14 cellular contexts compared by ENCODE assay signal in the genomic region with DNA sequence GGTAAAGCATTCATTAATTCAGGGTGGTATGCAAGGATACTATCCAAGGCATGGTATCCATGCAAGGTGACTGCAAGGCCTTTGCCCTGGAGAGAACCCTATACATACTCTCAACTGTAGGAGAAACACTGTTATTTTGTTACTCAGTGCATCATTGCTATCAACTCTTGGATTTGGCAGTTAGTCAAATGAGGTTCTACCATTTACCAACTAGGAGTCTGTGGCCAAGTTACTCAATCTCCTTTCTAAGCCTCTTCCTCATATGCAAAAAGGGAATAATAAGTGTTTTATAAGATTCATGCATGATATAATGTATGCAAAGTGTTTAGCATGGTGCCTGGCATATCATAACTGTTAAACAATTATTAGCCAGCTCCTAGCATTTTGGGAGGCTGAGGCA. TPM values are rescaled to one million over a fixed set of nuclear protein-coding genes. Genes with fewer than 3 reads are reported as not detected.
A peak's percentile ranks its signal among the peaks of the same experiment; 100 is the strongest.
DNase-seq lines count a peak whose midpoint lies in the region; TF ChIP-seq lines count a peak whose summit lies in the region.
"Had no signal": no experiment of that assay in that cellular context is flagged by ENCODE, and none has a peak within 500 bp of the region (broad histone marks: within the 10 kb centered on the region; RNA-seq: fewer than 3 reads in every experiment).

No MANE protein-coding gene starts in this region.

- peak overlapping the region; percentile 87 for H3K27ac ChIP-seq in Karpas-422 (ENCODE audit: low read length)
- H3K27ac ChIP-seq: neural progenitor cell, SJCRH30 had no signal

- TF ChIP-seq CTCF in neural crest cell (conservative IDR thresholded peaks at IDR 0.05): no peak

- DNase-seq in Karpas-422: peak; percentile 63
- DNase-seq in amniotic epithelial cell (ENCODE audit: low read depth): peak; percentile 31
- no peak for DNase-seq in neural crest cell (ENCODE audit: low read depth, low spot score)
- DNase-seq in NCI-H2029 treated with DMSO at 0.1 percent for 48 hours (lab: John Stamatoyannopoulos, UW): no peak
- no peak for DNase-seq in putamen (ENCODE audit: low spot score)
- no peak for DNase-seq in stimulated activated CD4-positive, alpha-beta T cell treated with anti-CD3 and anti-CD28 coated beads, Interleukin-4, amount 100 ng/mL, for 4 hours
- DNase-seq: activated naive CD4-positive, alpha-beta T cell treated with anti-CD3 and anti-CD28 coated beads, Interleukin-2, amount 10 ng/mL, durations not matched to agents 7 days and 5 days; CD4-positive, CD25-positive, alpha-beta regulatory T cell; central memory CD4-positive, alpha-beta T cell; KG1; left ventricle myocardium superior; SJCRH30 had no signal

- H3K9me3 Mint-ChIP-seq in neural crest cell: no peaks in the 10 kb centered on the region
- H3K9me3 Mint-ChIP-seq: activated naive CD4-positive, alpha-beta T cell treated with anti-CD3 and anti-CD28 coated beads, Interleukin-2, amount 10 ng/mL, durations not matched to agents 7 days and 5 days had no signal

- no peaks in the 10 kb centered on the region for H3K27me3 ChIP-seq in Karpas-422 (ENCODE audit: low read length)
- H3K27me3 ChIP-seq: SJCRH30 had no signal

- peak overlapping the region; percentile 78 for H3K4me2 ChIP-seq in Karpas-422 (ENCODE audit: low read depth, low read length, poor library complexity, severe bottlenecking)
- H3K4me2 ChIP-seq: neural progenitor cell had no signal

- peaks cover 90% of the 10 kb centered on the region for H3K79me2 ChIP-seq in Karpas-422 (ENCODE audit: low read length)

- H3K36me3 Mint-ChIP-seq in neural crest cell (ENCODE audit: low read depth): peaks cover 39% of the 10 kb centered on the region
- H3K36me3 Mint-ChIP-seq: activated naive CD4-positive, alpha-beta T cell treated with anti-CD3 and anti-CD28 coated beads, Interleukin-2, amount 10 ng/mL, durations not matched to agents 7 days and 5 days; CD4-positive, CD25-positive, alpha-beta regulatory T cell had no signal

- no peak overlapping the region for H3K27ac Mint-ChIP-seq in neural crest cell (ENCODE audit: unreplicated experiment)
- H3K27ac Mint-ChIP-seq: activated naive CD4-positive, alpha-beta T cell treated with anti-CD3 and anti-CD28 coated beads, Interleukin-2, amount 10 ng/mL, durations not matched to agents 7 days and 5 days; CD4-positive, CD25-positive, alpha-beta regulatory T cell; neural progenitor cell had no signal

- peak overlapping the region; percentile 46 for H3K4me3 ChIP-seq in Karpas-422 (ENCODE audit: low read length)
- H3K4me3 ChIP-seq: neural progenitor cell, SJCRH30 had no signal

- peaks cover 80% of the 10 kb centered on the region for H3K4me1 ChIP-seq in Karpas-422 (ENCODE audit: low read length)

- no peaks in the 10 kb centered on the region for H3K9me3 ChIP-seq in Karpas-422 (ENCODE audit: low read length)

- H3K36me3 ChIP-seq in Karpas-422 (ENCODE audit: insufficient read depth, low read length): 0 out of 2 replicates have a peak, but pooled peaks cover 17% of the 10 kb centered on the region
- H3K36me3 ChIP-seq: neural progenitor cell had no signal

- no peak overlapping the region for H2AFZ ChIP-seq in Karpas-422 (ENCODE audit: low read length)
- H2AFZ ChIP-seq: neural progenitor cell had no signal

- H3K4me1 Mint-ChIP-seq in neural crest cell: peaks cover 84% of the 10 kb centered on the region

- peak overlapping the region; percentile 30 for H3K9ac ChIP-seq in Karpas-422 (ENCODE audit: low read length)
- H3K9ac ChIP-seq: neural progenitor cell had no signal

- no peaks in the 10 kb centered on the region for H3K27me3 Mint-ChIP-seq in neural crest cell (ENCODE audit: low read depth)

- H3K9me2 ChIP-seq in Karpas-422 (replicated peaks; ENCODE audit: insufficient read depth, low read length): no peaks in the 10 kb centered on the region

- H3K4me3 Mint-ChIP-seq in neural crest cell: peak overlapping the region; percentile 58
- H3K4me3 Mint-ChIP-seq: activated naive CD4-positive, alpha-beta T cell treated with anti-CD3 and anti-CD28 coated beads, Interleukin-2, amount 10 ng/mL, durations not matched to agents 7 days and 5 days; CD4-positive, CD25-positive, alpha-beta regulatory T cell; neural progenitor cell had no signal

- peaks cover 10% of the 10 kb centered on the region; the same call in 1 of the 2 replicates for H4K20me1 ChIP-seq in Karpas-422 (ENCODE audit: insufficient read depth, low read depth, low read length)

RNA-seq across cellular contexts. Expression of a gene that starts 4.0 kb away (rescaled TPM):
- total RNA-seq in Karpas-422 (2014; rRNA removed; shearing (Covaris generic); ENCODE audit: low replicate concordance): 61.3 and 75.2 TPM in 2 replicates
- 98.2 and 107 TPM in 2 replicates for total RNA-seq in neural crest cell

RNA-seq across cellular contexts. Expression of a gene that starts 5.1 kb away (rescaled TPM):
- 7.0 and 11.8 TPM in 2 replicates for total RNA-seq in Karpas-422 (2014; rRNA removed; shearing (Covaris generic); ENCODE audit: low replicate concordance)
- total RNA-seq in neural crest cell: 14.8 and 15.9 TPM in 2 replicates
- total RNA-seq: CD4-positive, CD25-positive, alpha-beta regulatory T cell; G401 had no signal

RNA-seq across cellular contexts. Expression of a gene that starts 9.1 kb away (rescaled TPM):
- total RNA-seq in Karpas-422 (2014; rRNA removed; shearing (Covaris generic); ENCODE audit: low replicate concordance): 5.1 and 5.8 TPM in 2 replicates
- total RNA-seq in neural crest cell: 2.2 and 3.0 TPM in 2 replicates
- total RNA-seq: CD4-positive, CD25-positive, alpha-beta regulatory T cell had no signal

RNA-seq across cellular contexts. Expression of a gene that starts 49.5 kb away (rescaled TPM):
- total RNA-seq in Karpas-422 (2014; rRNA removed; shearing (Covaris generic); ENCODE audit: low replicate concordance): 6.6 and 7.8 TPM in 2 replicates
- total RNA-seq in neural crest cell: 1.5 and 1.8 TPM in 2 replicates
- total RNA-seq: CD4-positive, CD25-positive, alpha-beta regulatory T cell; G401 had no signal

RNA-seq across cellular contexts. Expression of a gene that starts 58.9 kb away (rescaled TPM):
- 9.3 and 10.4 TPM in 2 replicates for total RNA-seq in Karpas-422 (2014; rRNA removed; shearing (Covaris generic); ENCODE audit: low replicate concordance)
- total RNA-seq in neural crest cell: 1.8 and 2.4 TPM in 2 replicates
- total RNA-seq: CD4-positive, CD25-positive, alpha-beta regulatory T cell; G401 had no signal

Comparison
In these comparisons a context has a peak if more than half of its experiments do, and no peak if none do; other contexts are left out.
1. DNase-seq: peak in Karpas-422 (single experiment) and amniotic epithelial cell (single experiment); none in neural crest cell (single experiment), NCI-H2029 treated with DMSO at 0.1 percent for 48 hours (single experiment), putamen (single experiment) and stimulated activated CD4-positive, alpha-beta T cell treated with anti-CD3 and anti-CD28 coated beads, Interleukin-4, amount 100 ng/mL, for 4 hours (0 of 2).